Comparison of ENCODE assay signal across 17 cellular contexts in the genomic region with DNA sequence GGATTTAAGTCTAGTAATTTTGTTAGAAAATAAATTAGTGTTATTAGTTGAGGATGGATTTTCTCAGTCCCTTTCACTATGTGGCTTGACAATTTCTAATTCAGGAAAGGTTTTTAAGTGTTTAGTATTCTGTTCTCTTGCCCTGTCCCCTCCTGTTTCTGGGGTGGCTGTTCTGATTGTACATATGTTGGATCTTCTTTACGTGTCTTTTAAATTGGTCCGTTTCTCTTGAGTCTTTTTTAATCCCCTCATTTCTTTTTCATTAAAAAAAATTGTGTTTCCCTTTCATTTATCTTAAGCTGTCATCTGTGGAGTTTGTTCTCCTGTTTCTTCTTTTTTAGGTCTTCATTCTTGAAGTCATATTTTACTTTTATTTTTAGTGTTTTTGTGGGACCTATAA. TPM values are rescaled to one million over a fixed set of nuclear protein-coding genes. Genes with fewer than 3 reads are reported as not detected.
DNase-seq lines count a peak whose midpoint lies in the region; ATAC-seq, FAIRE-seq and TF ChIP-seq lines count a peak whose summit lies in the region.
"Had no signal": no experiment of that assay in that cellular context is flagged by ENCODE, and none has a peak within 500 bp of the region (broad histone marks: within the 10 kb centered on the region; RNA-seq: fewer than 3 reads in every experiment).

No MANE protein-coding gene starts in this region.

- H3K79me2 ChIP-seq in Loucy (ENCODE audit: insufficient read depth, low read length) (peaks cover 98% of the 10 kb centered on the region), K562 (ENCODE audit: control insufficient read depth, insufficient read depth, low read length) (peaks cover 84% of the 10 kb centered on the region)

- H3K27ac ChIP-seq in K562 (ENCODE audit: extremely low read depth, low read depth, low read length) = no peak overlapping the region
- no peak overlapping the region for H3K27ac ChIP-seq in esophagus muscularis mucosa (replicated peaks in 1 of 4)
- H3K27ac ChIP-seq: A549, C4-2B had no signal

- H3K27me3 Mint-ChIP-seq in activated T-cell treated with anti-CD3 and anti-CD28 coated beads, Interleukin-2, amount 50 U/mL, for 24 hours = no peaks in the 10 kb centered on the region
- no peaks in the 10 kb centered on the region for H3K27me3 Mint-ChIP-seq in neural crest cell (ENCODE audit: low read depth)
- H3K27me3 Mint-ChIP-seq in activated CD4-positive, alpha-beta T cell treated with anti-CD3 and anti-CD28 coated beads, Interleukin-2, amount 10 ng/mL, durations not matched to agents 7 days and 5 days = no peaks in the 10 kb centered on the region

- no peaks in the 10 kb centered on the region for H3K9me2 ChIP-seq in Loucy (replicated peaks; ENCODE audit: low read depth, low read length)

- intact Hi-C loops in K562 (cut with micrococcal nuclease) = no loop called here
- intact Hi-C loops in esophagus muscularis mucosa (cut with DNase I) = no loop called here

- TF ChIP-seq EP300 in K562 (IDR thresholded peaks at IDR 0.05; ENCODE audit: low read length) (no peak), esophagus muscularis mucosa (IDR thresholded peaks at IDR 0.05) (no peak)

- H4K20me1 ChIP-seq in Loucy (ENCODE audit: insufficient read depth, low read length, poor library complexity, severe bottlenecking) (peaks cover 73% of the 10 kb centered on the region), K562 (replicated peaks; ENCODE audit: control insufficient read depth, insufficient read depth, low read length) (no peaks in the 10 kb centered on the region)

- no peak for TF ChIP-seq RAD21 in K562 (CRISPR knock-in tag; conservative IDR thresholded peaks at IDR 0.05 in 1 of 2, IDR thresholded peaks at IDR 0.05 in 1 of 2)

- TF ChIP-seq POLR2A in K562 (conservative IDR thresholded peaks at IDR 0.05) (no peak), esophagus muscularis mucosa (IDR thresholded peaks at IDR 0.05; ENCODE audit: low read depth) (no peak)

- FAIRE-seq in K562 (lab: Jason Lieb, UNC) = no peak
- FAIRE-seq: A549 had no signal

- H3K9me3 Mint-ChIP-seq in activated T-cell treated with anti-CD3 and anti-CD28 coated beads, Interleukin-2, amount 50 U/mL, for 24 hours = peaks cover 24% of the 10 kb centered on the region
- H3K9me3 Mint-ChIP-seq in neural crest cell = peaks cover 36% of the 10 kb centered on the region
- H3K9me3 Mint-ChIP-seq in activated CD4-positive, alpha-beta T cell treated with anti-CD3 and anti-CD28 coated beads, Interleukin-2, amount 10 ng/mL, durations not matched to agents 7 days and 5 days = peaks cover 34% of the 10 kb centered on the region

- CTCF ChIA-PET in K562 (lab: Yijun Ruan, JAX; ENCODE audit: low intra/inter-chr PET ratio) = no interaction called here
- CTCF ChIA-PET in activated CD4-positive, alpha-beta T cell treated with anti-CD3 and anti-CD28 coated beads, Interleukin-2, amount 10 ng/mL, durations not matched to agents 7 days and 5 days (lab: Charles Lee) = no interaction called here

- TF ChIP-seq CTCF in Loucy (conservative IDR thresholded peaks at IDR 0.05; ENCODE audit: low read length) = no peak
- TF ChIP-seq CTCF in K562 (IDR thresholded peaks at IDR 0.05 in 2 of 3, conservative IDR thresholded peaks at IDR 0.05 in 1 of 3; ENCODE audit: insufficient read depth in 2 of 3, low read depth in 1 of 3, low read length in 3 of 3) = no peak
- no peak for TF ChIP-seq CTCF in neural crest cell (conservative IDR thresholded peaks at IDR 0.05)
- no peak for TF ChIP-seq CTCF in esophagus muscularis mucosa (IDR thresholded peaks at IDR 0.05)

- peaks cover 54% of the 10 kb centered on the region for H3K36me3 Mint-ChIP-seq in activated T-cell treated with anti-CD3 and anti-CD28 coated beads, Interleukin-2, amount 50 U/mL, for 24 hours (ENCODE audit: low read depth)
- H3K36me3 Mint-ChIP-seq in neural crest cell (ENCODE audit: low read depth) = peaks cover 55% of the 10 kb centered on the region
- peaks cover 65% of the 10 kb centered on the region for H3K36me3 Mint-ChIP-seq in activated CD4-positive, alpha-beta T cell treated with anti-CD3 and anti-CD28 coated beads, Interleukin-2, amount 10 ng/mL, durations not matched to agents 7 days and 5 days (ENCODE audit: low read depth)

- H3K27me3 ChIP-seq in Loucy (ENCODE audit: insufficient read depth, low read length, poor library complexity, severe bottlenecking) (no peaks in the 10 kb centered on the region), K562 (ENCODE audit: control insufficient read depth in 2 of 2, insufficient read depth in 2 of 2, low read length in 2 of 2) (no peaks in the 10 kb centered on the region), esophagus muscularis mucosa (peaks cover 0 to 3% (median 0%) of the 10 kb centered on the region in 4 donors)

- H3K4me2 ChIP-seq in Loucy (ENCODE audit: low read depth, low read length, poor library complexity, severe bottlenecking) (peak overlapping the region; percentile 76), K562 (ENCODE audit: insufficient read depth, low read length) (no peak overlapping the region)
- H3K4me2 ChIP-seq: A549 had no signal

- H3K4me3 ChIP-seq in Loucy (ENCODE audit: low read length, poor library complexity, severe bottlenecking) (peak overlapping the region; percentile 70), K562 (no peak overlapping the region), esophagus muscularis mucosa (no peak overlapping the region)
- H3K4me3 ChIP-seq: A549 had no signal

- H3K9me1 ChIP-seq in K562 (ENCODE audit: control insufficient read depth, insufficient read depth, low read length) = no peaks in the 10 kb centered on the region

- WGBS in K562 (ENCODE audit: insufficient coverage, low coverage, missing lambda C conversion rate) = 22% methylated on average over 2 of the region's 2 CpGs
- 41% methylated on average over 2 of the region's 2 CpGs for WGBS in esophagus muscularis mucosa

- peaks cover 4% of the 10 kb centered on the region; the same call in 1 of the 2 replicates for H3K9me3 ChIP-seq in Loucy (ENCODE audit: insufficient read depth, low read depth, low read length)
- peaks cover 3% of the 10 kb centered on the region for H3K9me3 ChIP-seq in K562 (replicated peaks; ENCODE audit: control insufficient read depth, insufficient read depth, low read depth, low read length)
- peaks cover 0 to 40% (median 31%) of the 10 kb centered on the region in 4 donors for H3K9me3 ChIP-seq in esophagus muscularis mucosa

- no TSS peak for BruUV-seq in K562 (replicated peaks; lab: Mats Ljungman, UMichigan)

- H3K4me1 Mint-ChIP-seq in activated T-cell treated with anti-CD3 and anti-CD28 coated beads, Interleukin-2, amount 50 U/mL, for 24 hours (ENCODE audit: low read depth) = peaks cover 79% of the 10 kb centered on the region
- H3K4me1 Mint-ChIP-seq in neural crest cell = peaks cover 12% of the 10 kb centered on the region
- H3K4me1 Mint-ChIP-seq in activated CD4-positive, alpha-beta T cell treated with anti-CD3 and anti-CD28 coated beads, Interleukin-2, amount 10 ng/mL, durations not matched to agents 7 days and 5 days = peaks cover 67% of the 10 kb centered on the region

- POLR2A ChIA-PET in K562 (lab: Yijun Ruan, JAX) = no interaction called here
- POLR2A ChIA-PET in activated CD4-positive, alpha-beta T cell treated with anti-CD3 and anti-CD28 coated beads, Interleukin-2, amount 10 ng/mL, durations not matched to agents 7 days and 5 days (lab: Charles Lee) = no interaction called here

- H3K9ac ChIP-seq in Loucy (ENCODE audit: low read depth, low read length, poor library complexity, severe bottlenecking) (peak overlapping the region; percentile 31), K562 (ENCODE audit: insufficient read depth in 1 of 2, low read depth in 2 of 2, low read length in 2 of 2) (no peak overlapping the region)

- no peak overlapping the region for H3K4me3 Mint-ChIP-seq in activated T-cell treated with anti-CD3 and anti-CD28 coated beads, Interleukin-2, amount 50 U/mL, for 24 hours
- peak overlapping the region; percentile 41 for H3K4me3 Mint-ChIP-seq in neural crest cell
- H3K4me3 Mint-ChIP-seq in activated CD4-positive, alpha-beta T cell treated with anti-CD3 and anti-CD28 coated beads, Interleukin-2, amount 10 ng/mL, durations not matched to agents 7 days and 5 days = no peak overlapping the region

- H3K27ac Mint-ChIP-seq in activated T-cell treated with anti-CD3 and anti-CD28 coated beads, Interleukin-2, amount 50 U/mL, for 24 hours = peak overlapping the region; percentile 3
- H3K27ac Mint-ChIP-seq in neural crest cell (ENCODE audit: unreplicated experiment) = no peak overlapping the region
- H3K27ac Mint-ChIP-seq in activated CD4-positive, alpha-beta T cell treated with anti-CD3 and anti-CD28 coated beads, Interleukin-2, amount 10 ng/mL, durations not matched to agents 7 days and 5 days = no peak overlapping the region

- in situ Hi-C loops in K562 (cut with MboI) = no loop called here

- DNase-seq in activated T-cell treated with anti-CD3 and anti-CD28 coated beads, Interleukin-2, amount 50 U/mL, for 24 hours = no peak
- DNase-seq in activated T-cell treated with anti-CD3 and anti-CD28 coated beads for 4 hours (no peak), K562 (ENCODE audit: extremely low read depth in 1 of 4, low spot score in 3 of 4) (no peak), neural crest cell (ENCODE audit: low read depth, low spot score) (no peak), esophagus muscularis mucosa (ENCODE audit: extremely low spot score) (no peak)
- DNase-seq in activated CD4-positive, alpha-beta T cell treated with anti-CD3 and anti-CD28 coated beads, Interleukin-2, amount 10 ng/mL, durations not matched to agents 7 days and 5 days = no peak
- DNase-seq: GOT3, Kasumi-1, NCI-H1417 treated with DMSO at 0.1 percent for 48 hours, NCI-H2029, NCI-H2171 treated with DMSO at 0.1 percent for 48 hours, NCI-H524, RPMI8226 had no signal

- H3K4me1 ChIP-seq in Loucy (ENCODE audit: insufficient read depth, low read length, poor library complexity, severe bottlenecking) (peaks cover 79% of the 10 kb centered on the region), K562 (replicated peaks in 1 of 2; ENCODE audit: control insufficient read depth in 2 of 2, insufficient read depth in 2 of 2, low read length in 2 of 2) (no peaks in the 10 kb centered on the region; a peak in 2 of 5 replicates), esophagus muscularis mucosa (no peaks in the 10 kb centered on the region)
- H3K4me1 ChIP-seq: A549 had no signal

- no peak for ATAC-seq in K562
- no peak for ATAC-seq in HG02973 (IDR thresholded peaks at IDR 0.05; ENCODE audit: unreplicated experiment)
- ATAC-seq: A549 had no signal

- H3F3A ChIP-seq in Loucy (ENCODE audit: low read depth) = peaks cover 21% of the 10 kb centered on the region

- H3K36me3 ChIP-seq in Loucy (ENCODE audit: insufficient read depth, low read length) (no peaks in the 10 kb centered on the region), K562 (ENCODE audit: control insufficient read depth, insufficient read depth, low read length) (peaks cover 5% of the 10 kb centered on the region; the same call in 2 of the 3 replicates), esophagus muscularis mucosa (peaks cover 0 to 7% (median 2%) of the 10 kb centered on the region in 4 donors)

- H2AFZ ChIP-seq in Loucy (ENCODE audit: low read length) = no peak overlapping the region
- no peak overlapping the region for H2AFZ ChIP-seq in K562 (ENCODE audit: low read depth, low read length)

RNA-seq across cellular contexts. Expression of gene ZBED4, which starts 12.5 kb away (rescaled TPM):
- total RNA-seq in K562 (2011; cell fraction: chromatin; rRNA removed; ENCODE audit: low replicate concordance) = 25.1 and 25.4 TPM in 2 replicates
- total RNA-seq in K562 (2011; cell fraction: nucleolus; rRNA removed) = 15.5 and 19.3 TPM in 2 replicates
- 18.1 and 18.4 TPM in 2 replicates for total RNA-seq in K562 (2011; cell fraction: nucleoplasm; rRNA removed)
- total RNA-seq in K562 (2014; rRNA removed) = 8.1 and 11.0 TPM in 2 replicates
- total RNA-seq in K562 (2014; rRNA removed; fragmentation: Illumina TruSeq; extraction: Trizol) = 6.3 and 6.9 TPM in 2 replicates
- total RNA-seq in K562 (2015; rRNA removed; fragmentation: Illumina TruSeq; extraction: Trizol) = 7.3 and 7.4 TPM in 2 replicates
- 16.0 and 16.8 TPM in 2 replicates for total RNA-seq in K562 (2021)
- polyA plus RNA-seq in K562 (2011; rRNA removed) = 3.8 and 4.5 TPM in 2 replicates
- polyA plus RNA-seq in K562 (2011; cell fraction: cytosol; rRNA removed) = 4.1 and 4.8 TPM in 2 replicates
- 6.6 and 7.8 TPM in 2 replicates for polyA plus RNA-seq in K562 (2011; cell fraction: nucleus; rRNA removed)
- polyA plus RNA-seq in K562 (2012) = 9.9 and 10.0 TPM in 2 replicates
- polyA plus RNA-seq in K562 (2014; fragmentation: Illumina TruSeq; extraction: Trizol) = 12.2 and 13.2 TPM in 2 replicates
- 1 to 10 TPM; 1.5 to 1.6 TPM for polyA plus RNA-seq in K562 (2014; fragmentation: Nextera tagmentation; extraction: Ambion mirVana)
- polyA plus RNA-seq in K562 (2014; rRNA removed) = 7.6 and 7.8 TPM in 2 replicates
- polyA minus RNA-seq in K562 (2011; rRNA and poly(A)+ RNA removed) = 5.3 and 6.0 TPM in 2 replicates
- 10.0 and 11.0 TPM in 2 replicates for polyA minus RNA-seq in K562 (2011; cell fraction: cytosol; rRNA and poly(A)+ RNA removed)
- polyA minus RNA-seq in K562 (2011; cell fraction: nucleus; rRNA and poly(A)+ RNA removed) = 3.5 and 5.0 TPM in 2 replicates
- total RNA-seq in neural crest cell = 43.8 and 44.5 TPM in 2 replicates
- total RNA-seq in activated CD4-positive, alpha-beta T cell treated with anti-CD3 and anti-CD28 coated beads, Interleukin-2, amount 10 ng/mL, durations not matched to agents 7 days and 5 days = 10 to 100 TPM; 20.0 to 20.8 TPM
- 10 to 100 TPM in 1 of 4 donors, 1 to 10 TPM in 3; 6.6 to 11.1 (median 9.5) TPM for total RNA-seq in esophagus muscularis mucosa

RNA-seq across cellular contexts. Expression of gene BRD1, which starts 38.5 kb away (rescaled TPM):
- 34.4 and 58.3 TPM in 2 replicates for total RNA-seq in K562 (2011; cell fraction: chromatin; rRNA removed; ENCODE audit: low replicate concordance)
- 28.7 and 34.9 TPM in 2 replicates for total RNA-seq in K562 (2011; cell fraction: nucleolus; rRNA removed)
- total RNA-seq in K562 (2011; cell fraction: nucleoplasm; rRNA removed) = 20.9 and 28.2 TPM in 2 replicates
- 10.4 and 12.2 TPM in 2 replicates for total RNA-seq in K562 (2014; rRNA removed)
- total RNA-seq in K562 (2014; rRNA removed; fragmentation: Illumina TruSeq; extraction: Trizol) = 5.3 and 7.4 TPM in 2 replicates
- 7.2 and 7.5 TPM in 2 replicates for total RNA-seq in K562 (2015; rRNA removed; fragmentation: Illumina TruSeq; extraction: Trizol)
- total RNA-seq in K562 (2021) = 14.1 and 17.6 TPM in 2 replicates
- polyA plus RNA-seq in K562 (2011; rRNA removed) = 2.4 and 2.5 TPM in 2 replicates
- 1.9 and 2.0 TPM in 2 replicates for polyA plus RNA-seq in K562 (2011; cell fraction: cytosol; rRNA removed)
- 11.7 and 17.8 TPM in 2 replicates for polyA plus RNA-seq in K562 (2011; cell fraction: nucleus; rRNA removed)
- polyA plus RNA-seq in K562 (2012) = 8.5 and 10.4 TPM in 2 replicates
- 5.5 and 8.7 TPM in 2 replicates for polyA plus RNA-seq in K562 (2014; fragmentation: Illumina TruSeq; extraction: Trizol)
- polyA plus RNA-seq in K562 (2014; fragmentation: Nextera tagmentation; extraction: Ambion mirVana) = under 1 TPM; 0.42 to 0.63 TPM
- 8.4 and 9.9 TPM in 2 replicates for polyA plus RNA-seq in K562 (2014; rRNA removed)
- polyA minus RNA-seq in K562 (2011; rRNA and poly(A)+ RNA removed) = 3.2 and 4.2 TPM in 2 replicates
- 5.6 and 8.6 TPM in 2 replicates for polyA minus RNA-seq in K562 (2011; cell fraction: cytosol; rRNA and poly(A)+ RNA removed)
- 10.8 and 11.2 TPM in 2 replicates for polyA minus RNA-seq in K562 (2011; cell fraction: nucleus; rRNA and poly(A)+ RNA removed)
- 55.5 and 59.1 TPM in 2 replicates for total RNA-seq in neural crest cell
- total RNA-seq in activated CD4-positive, alpha-beta T cell treated with anti-CD3 and anti-CD28 coated beads, Interleukin-2, amount 10 ng/mL, durations not matched to agents 7 days and 5 days = 10 to 100 TPM; 46.9 to 49.2 TPM
- 10 to 100 TPM; 36.5 to 54.1 (median 51.4) TPM for total RNA-seq in esophagus muscularis mucosa

RNA-seq across cellular contexts. Expression of gene ALG12, which starts 52.1 kb away (rescaled TPM):
- total RNA-seq in K562 (2011; cell fraction: chromatin; rRNA removed; ENCODE audit: low replicate concordance) = 6.2 and 18.5 TPM in 2 replicates
- total RNA-seq in K562 (2011; cell fraction: nucleolus; rRNA removed) = 20.3 and 21.8 TPM in 2 replicates
- total RNA-seq in K562 (2011; cell fraction: nucleoplasm; rRNA removed) = 13.6 and 15.7 TPM in 2 replicates
- total RNA-seq in K562 (2014; rRNA removed) (3.4 and 5.8 TPM in 2 replicates), K562 (2014; rRNA removed; fragmentation: Illumina TruSeq; extraction: Trizol) (0.83 and 2.0 TPM in 2 replicates), K562 (2015; rRNA removed; fragmentation: Illumina TruSeq; extraction: Trizol) (3.7 and 3.8 TPM in 2 replicates), K562 (2021) (8.5 and 11.0 TPM in 2 replicates), neural crest cell (21.2 and 24.7 TPM in 2 replicates), esophagus muscularis mucosa (10 to 100 TPM; 17.7 to 28.0 (median 23.8) TPM)
- polyA plus RNA-seq in K562 (2011; rRNA removed) (2.6 and 3.9 TPM in 2 replicates), K562 (2014; fragmentation: Illumina TruSeq; extraction: Trizol) (4.0 and 7.3 TPM in 2 replicates), K562 (2014; fragmentation: Nextera tagmentation; extraction: Ambion mirVana) (under 1 TPM; 0.20 to 0.62 TPM), K562 (2014; rRNA removed) (4.9 and 5.8 TPM in 2 replicates)
- polyA plus RNA-seq in K562 (2011; cell fraction: cytosol; rRNA removed) = 2.9 and 4.5 TPM in 2 replicates
- polyA plus RNA-seq in K562 (2011; cell fraction: nucleus; rRNA removed) = 14.0 and 20.4 TPM in 2 replicates
- 8.3 and 9.5 TPM in 2 replicates for polyA plus RNA-seq in K562 (2012)
- 2.2 and 3.7 TPM in 2 replicates for polyA minus RNA-seq in K562 (2011; rRNA and poly(A)+ RNA removed)
- 3.6 and 3.7 TPM in 2 replicates for polyA minus RNA-seq in K562 (2011; cell fraction: cytosol; rRNA and poly(A)+ RNA removed)
- polyA minus RNA-seq in K562 (2011; cell fraction: nucleus; rRNA and poly(A)+ RNA removed) = 1.4 and 2.8 TPM in 2 replicates
- total RNA-seq in activated CD4-positive, alpha-beta T cell treated with anti-CD3 and anti-CD28 coated beads, Interleukin-2, amount 10 ng/mL, durations not matched to agents 7 days and 5 days = 10 to 100 TPM; 21.4 to 28.5 TPM

RNA-seq across cellular contexts. Expression of gene CRELD2, which starts 52.3 kb away (rescaled TPM):
- total RNA-seq in K562 (2011; cell fraction: chromatin; rRNA removed; ENCODE audit: low replicate concordance) = 25.0 and 46.1 TPM in 2 replicates
- total RNA-seq in K562 (2011; cell fraction: nucleolus; rRNA removed) = 45.8 and 49.4 TPM in 2 replicates
- 32.0 and 37.3 TPM in 2 replicates for total RNA-seq in K562 (2011; cell fraction: nucleoplasm; rRNA removed)
- total RNA-seq in K562 (2014; rRNA removed) = 25.3 and 33.2 TPM in 2 replicates
- 4.9 and 6.3 TPM in 2 replicates for total RNA-seq in K562 (2014; rRNA removed; fragmentation: Illumina TruSeq; extraction: Trizol)
- total RNA-seq in K562 (2015; rRNA removed; fragmentation: Illumina TruSeq; extraction: Trizol) = 10.1 and 10.7 TPM in 2 replicates
- 19.5 and 19.8 TPM in 2 replicates for total RNA-seq in K562 (2021)
- 8.8 and 12.4 TPM in 2 replicates for polyA plus RNA-seq in K562 (2011; rRNA removed)
- polyA plus RNA-seq in K562 (2011; cell fraction: cytosol; rRNA removed) = 12.4 and 16.3 TPM in 2 replicates
- polyA plus RNA-seq in K562 (2011; cell fraction: nucleus; rRNA removed) = 34.7 and 37.7 TPM in 2 replicates
- polyA plus RNA-seq in K562 (2012) = 18.1 and 28.6 TPM in 2 replicates
- 6.3 and 9.3 TPM in 2 replicates for polyA plus RNA-seq in K562 (2014; fragmentation: Illumina TruSeq; extraction: Trizol)
- 1 to 10 TPM in 1 of 2 experiments, under 1 TPM in 1; 0.96 to 1.5 TPM for polyA plus RNA-seq in K562 (2014; fragmentation: Nextera tagmentation; extraction: Ambion mirVana)
- polyA plus RNA-seq in K562 (2014; rRNA removed) = 19.9 and 22.4 TPM in 2 replicates
- polyA minus RNA-seq in K562 (2011; rRNA and poly(A)+ RNA removed) = 2.1 and 2.4 TPM in 2 replicates
- 5.1 and 6.0 TPM in 2 replicates for polyA minus RNA-seq in K562 (2011; cell fraction: cytosol; rRNA and poly(A)+ RNA removed)
- polyA minus RNA-seq in K562 (2011; cell fraction: nucleus; rRNA and poly(A)+ RNA removed) = 5.1 and 5.8 TPM in 2 replicates
- 39.6 and 43.8 TPM in 2 replicates for total RNA-seq in neural crest cell
- total RNA-seq in activated CD4-positive, alpha-beta T cell treated with anti-CD3 and anti-CD28 coated beads, Interleukin-2, amount 10 ng/mL, durations not matched to agents 7 days and 5 days = 10 to 100 TPM; 42.4 to 47.9 TPM
- total RNA-seq in esophagus muscularis mucosa = 10 to 100 TPM; 32.0 to 38.2 (median 34.2) TPM
